12 cellular contexts compared by ENCODE assay signal in genomic region chr2:10222-10875, GRCh38. TPM values are rescaled to one million over a fixed set of nuclear protein-coding genes. Genes with fewer than 3 reads are reported as not detected.
DNase-seq lines count a peak whose midpoint lies in the region; ATAC-seq and TF ChIP-seq lines count a peak whose summit lies in the region.
"Had no signal": no experiment of that assay in that cellular context is flagged by ENCODE, and none has a peak within 500 bp of the region (broad histone marks: within the 10 kb centered on the region; RNA-seq: fewer than 3 reads in every experiment).

No MANE protein-coding gene starts in this region.

- 72% methylated on average over 22 of the region's 42 CpGs for WGBS in hepatocyte (ENCODE audit: low lambda C conversion rate, missing lambda C conversion rate)

- peaks cover 2% of the 10 kb centered on the region for H3K27me3 Mint-ChIP-seq in CD8-positive, alpha-beta T cell (ENCODE audit: low read depth)

- H3K79me2 ChIP-seq in hepatocyte = no peaks in the 10 kb centered on the region

- H3K4me3 ChIP-seq in hepatocyte (no peak overlapping the region), brain microvascular endothelial cell (ENCODE audit: low read depth, low read length) (no peak overlapping the region), breast epithelium (no peak overlapping the region)
- H3K4me3 ChIP-seq in CD8-positive, alpha-beta T cell (ENCODE audit: low read depth, low read length) = no peak overlapping the region

- no peaks in the 10 kb centered on the region for H3K36me3 Mint-ChIP-seq in CD8-positive, alpha-beta T cell
- H3K36me3 Mint-ChIP-seq: CD8-positive, alpha-beta memory T cell had no signal

- H3K36me3 ChIP-seq in hepatocyte (replicated peaks; ENCODE audit: insufficient read depth, low read depth) (no peaks in the 10 kb centered on the region), brain microvascular endothelial cell (replicated peaks) (no peaks in the 10 kb centered on the region), breast epithelium (no peaks in the 10 kb centered on the region)
- no peaks in the 10 kb centered on the region for H3K36me3 ChIP-seq in CD8-positive, alpha-beta T cell (ENCODE audit: insufficient read depth, low read length)

- H3K27me3 ChIP-seq in hepatocyte (no peaks in the 10 kb centered on the region), brain microvascular endothelial cell (replicated peaks) (no peaks in the 10 kb centered on the region), breast epithelium (no peaks in the 10 kb centered on the region)
- no peaks in the 10 kb centered on the region for H3K27me3 ChIP-seq in CD8-positive, alpha-beta T cell (ENCODE audit: insufficient read depth, low read length)

- ATAC-seq in sciatic nerve = peak; percentile 65
- no peak for ATAC-seq in CD8-positive, alpha-beta T cell

- peak overlapping the region; percentile 78 for H3K4me2 ChIP-seq in hepatocyte

- H3K4me1 Mint-ChIP-seq in CD8-positive, alpha-beta T cell (ENCODE audit: low read depth) = no peaks in the 10 kb centered on the region
- H3K4me1 Mint-ChIP-seq: CD8-positive, alpha-beta memory T cell had no signal

- H2AFZ ChIP-seq in hepatocyte = peak overlapping the region; percentile 76

- no peaks in the 10 kb centered on the region for H4K20me1 ChIP-seq in hepatocyte (ENCODE audit: insufficient read depth, poor library complexity, severe bottlenecking)

- peak; percentile 18 for DNase-seq in KBM-7
- DNase-seq in hepatocyte (ENCODE audit: low spot score) = peak; percentile 55
- DNase-seq in sciatic nerve (ENCODE audit: low spot score) = no peak
- DNase-seq in brain microvascular endothelial cell = no peak
- DNase-seq in CD8-positive, alpha-beta T cell = no peak
- DNase-seq in breast epithelium (ENCODE audit: low spot score in 2 of 2) = no peak
- DNase-seq: activated naive CD4-positive, alpha-beta T cell treated with anti-CD3 and anti-CD28 coated beads for 36 hours; HCEC 1CT had no signal

- H3K9me3 ChIP-seq in hepatocyte (ENCODE audit: low read depth) (no peaks in the 10 kb centered on the region), breast epithelium (peaks cover 0 to 4% of the 10 kb centered on the region in 2 donors)
- no peaks in the 10 kb centered on the region for H3K9me3 ChIP-seq in CD8-positive, alpha-beta T cell (ENCODE audit: low read length)

- CTCF ChIA-PET in CD8-positive, alpha-beta T cell (lab: Charles Lee) = no interaction called here

- H3K27ac ChIP-seq in VCaP (peak overlapping the region; percentile 56), hepatocyte (peak overlapping the region; percentile 79), brain microvascular endothelial cell (no peak overlapping the region), breast epithelium (no peak overlapping the region)
- no peak overlapping the region for H3K27ac ChIP-seq in CD8-positive, alpha-beta T cell (ENCODE audit: low read depth, low read length)

- POLR2A ChIA-PET in CD8-positive, alpha-beta T cell (lab: Charles Lee) = no interaction called here

- no peak for TF ChIP-seq POLR2A in breast epithelium (IDR thresholded peaks at IDR 0.05)

- no peaks in the 10 kb centered on the region for H3K9me2 ChIP-seq in hepatocyte (replicated peaks; ENCODE audit: insufficient read depth)

- H3K4me3 Mint-ChIP-seq in CD8-positive, alpha-beta T cell = no peak overlapping the region
- H3K4me3 Mint-ChIP-seq: activated naive CD4-positive, alpha-beta T cell treated with anti-CD3 and anti-CD28 coated beads for 36 hours; stimulated activated naive CD8-positive, alpha-beta T cell treated with anti-CD3 and anti-CD28 coated beads, Interleukin-15, Interleukin-2, amounts not matched to agents 100 ng/mL and 50 ng/mL, for 24 hours had no signal

- H3K4me1 ChIP-seq in hepatocyte (ENCODE audit: insufficient read depth) = no peaks in the 10 kb centered on the region
- H3K4me1 ChIP-seq in CD8-positive, alpha-beta T cell (ENCODE audit: insufficient read depth, low read length) = no peaks in the 10 kb centered on the region
- no peaks in the 10 kb centered on the region for H3K4me1 ChIP-seq in breast epithelium

- in situ Hi-C loops in KBM-7 (cut with MboI; ENCODE audit: low pct_unique_long_range_greater_than_20kb, low sequenced_read_pairs) = no loop called here
- in situ Hi-C loops in brain microvascular endothelial cell (cut with HindIII; ENCODE audit: low pct_ligation_motif_present, low sequenced_read_pairs) = no loop called here

- H3K9me3 Mint-ChIP-seq in CD8-positive, alpha-beta T cell = no peaks in the 10 kb centered on the region
- H3K9me3 Mint-ChIP-seq: activated naive CD4-positive, alpha-beta T cell treated with anti-CD3 and anti-CD28 coated beads for 36 hours; CD8-positive, alpha-beta memory T cell; stimulated activated naive CD8-positive, alpha-beta T cell treated with anti-CD3 and anti-CD28 coated beads, Interleukin-15, Interleukin-2, amounts not matched to agents 100 ng/mL and 50 ng/mL, for 24 hours had no signal

- TF ChIP-seq CTCF in VCaP (conservative IDR thresholded peaks at IDR 0.05) = no peak
- TF ChIP-seq CTCF in hepatocyte (IDR thresholded peaks at IDR 0.05; ENCODE audit: poor library complexity) = no peak
- TF ChIP-seq CTCF in brain microvascular endothelial cell (IDR thresholded peaks at IDR 0.05; ENCODE audit: low read depth, low read length, missing control alignments) = no peak
- TF ChIP-seq CTCF in CD8-positive, alpha-beta T cell (IDR thresholded peaks at IDR 0.05) = no peak
- TF ChIP-seq CTCF in breast epithelium (IDR thresholded peaks at IDR 0.05) = no peak

- H3K27ac Mint-ChIP-seq in CD8-positive, alpha-beta T cell = no peak overlapping the region
- H3K27ac Mint-ChIP-seq: activated naive CD4-positive, alpha-beta T cell treated with anti-CD3 and anti-CD28 coated beads for 36 hours; stimulated activated naive CD8-positive, alpha-beta T cell treated with anti-CD3 and anti-CD28 coated beads, Interleukin-15, Interleukin-2, amounts not matched to agents 100 ng/mL and 50 ng/mL, for 24 hours had no signal

- intact Hi-C loops in sciatic nerve (cut with DNase I) (no loop called here), breast epithelium (cut with DNase I; ENCODE audit: low total_unique reads) (no loop called here)
- intact Hi-C loops in CD8-positive, alpha-beta T cell (cut with DNase I, micrococcal nuclease) = no loop called here

RNA-seq across cellular contexts. Expression of gene FAM110C, which starts 36.0 kb away (rescaled TPM):
- total RNA-seq in hepatocyte = 10.2 and 11.2 TPM in 2 replicates
- polyA plus RNA-seq in hepatocyte = 6.6 and 10.1 TPM in 2 replicates
- total RNA-seq in sciatic nerve = 0.58 TPM
- under 1 TPM; 0.19 to 0.41 TPM for total RNA-seq in CD8-positive, alpha-beta T cell
- 10 to 100 TPM in 1 of 3 donors, 1 to 10 TPM in 2; 1.6 to 30.7 (median 7.2) TPM for total RNA-seq in breast epithelium
- total RNA-seq: myocyte had no signal

Comparison
In these comparisons a context has a peak if more than half of its experiments do, and no peak if none do; other contexts are left out.
1. DNase-seq: peak in KBM-7 (single experiment) and hepatocyte (single experiment); none in sciatic nerve (single experiment), brain microvascular endothelial cell (single experiment), CD8-positive, alpha-beta T cell (0 of 7) and breast epithelium (0 of 2).
2. H3K27ac ChIP-seq: peak in VCaP (single experiment) and hepatocyte (single experiment); none in brain microvascular endothelial cell (single experiment), CD8-positive, alpha-beta T cell (single experiment) and breast epithelium (0 of 2).